ENCODE assay signal across 10 cellular contexts in the genomic region with DNA sequence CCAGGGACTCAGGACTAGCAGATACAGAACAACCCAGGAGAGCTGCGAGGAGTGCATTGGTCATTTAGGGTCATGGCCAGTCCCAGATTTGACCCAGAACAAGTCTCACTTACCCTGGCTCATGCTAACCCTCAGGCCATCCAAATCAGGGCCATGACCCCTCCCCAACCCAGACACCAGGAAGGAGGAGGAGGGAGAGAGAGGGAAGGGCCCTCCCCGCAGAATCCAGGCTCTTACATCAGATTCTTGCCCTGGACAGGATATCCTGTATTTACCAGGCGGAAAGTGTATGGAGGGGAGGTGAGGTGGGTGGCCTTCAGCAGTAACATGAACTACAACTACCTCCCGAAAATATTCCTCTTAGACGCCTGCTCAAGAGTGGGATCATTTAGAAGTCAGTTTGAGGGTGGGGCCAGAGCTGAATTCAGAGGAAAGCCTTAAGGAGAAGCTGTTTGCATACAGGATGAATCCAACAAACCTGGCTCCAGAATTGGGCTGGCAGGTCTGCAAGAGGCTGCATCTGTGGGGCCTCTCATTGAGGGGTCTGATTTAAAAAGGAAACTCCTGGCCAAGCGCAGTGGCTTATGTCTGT. TPM values are rescaled to one million over a fixed set of nuclear protein-coding genes. Genes with fewer than 3 reads are reported as not detected.
DNase-seq lines count a peak whose midpoint lies in the region; ATAC-seq, FAIRE-seq and TF ChIP-seq lines count a peak whose summit lies in the region.
"Had no signal": no experiment of that assay in that cellular context is flagged by ENCODE, and none has a peak within 500 bp of the region (broad histone marks: within the 10 kb centered on the region; RNA-seq: fewer than 3 reads in every experiment).

No MANE protein-coding gene starts in this region.

- H3K36me3 ChIP-seq in adrenal gland (replicated peaks in 1 of 2) (peaks cover 0 to 21% of the 10 kb centered on the region in 2 donors), left lung (peaks cover 0 to 34% of the 10 kb centered on the region in 2 donors), tibial artery (peaks cover 9 to 35% (median 31%) of the 10 kb centered on the region in 3 donors), MM.1S (replicated peaks; ENCODE audit: insufficient read depth, low read length) (no peaks in the 10 kb centered on the region)

- no peaks in the 10 kb centered on the region for H3K79me2 ChIP-seq in MM.1S (ENCODE audit: low read length)

- DNase-seq in activated T-cell treated with anti-CD3 and anti-CD28 coated beads, Interleukin-2, amount 50 U/mL, for 4 hours = no peak
- DNase-seq in activated T-cell treated with anti-CD3 and anti-CD28 coated beads, Interleukin-2, amount 50 U/mL, for 1 hour = no peak
- DNase-seq in adrenal gland = peak in 6 of 7 donors; percentile 41 to 79 (median 54)
- DNase-seq in left lung = no peak
- DNase-seq in tibial artery = no peak
- DNase-seq in MM.1S = no peak
- DNase-seq in H54 (ENCODE audit: insufficient read length, low spot score) = no peak
- DNase-seq: DND-41, GOT3 had no signal

- no peaks in the 10 kb centered on the region for H3K9me2 ChIP-seq in MM.1S (replicated peaks; ENCODE audit: insufficient read depth, low read length)

- H3K4me3 Mint-ChIP-seq in activated T-cell treated with anti-CD3 and anti-CD28 coated beads, Interleukin-2, amount 50 U/mL, for 4 hours = peak overlapping the region; percentile 46

- no peaks in the 10 kb centered on the region for H3K9me3 Mint-ChIP-seq in activated T-cell treated with anti-CD3 and anti-CD28 coated beads, Interleukin-2, amount 50 U/mL, for 4 hours

- WGBS in adrenal gland, 4 donors = 21 to 34% (median 28%) methylated on average over 5 to 6 of the region's 6 CpGs

- no peak for ATAC-seq in activated T-cell treated with anti-CD3 and anti-CD28 coated beads, Interleukin-2, amount 50 U/mL, for 4 hours
- ATAC-seq in left lung (no peak), GM21576 (IDR thresholded peaks at IDR 0.05; ENCODE audit: unreplicated experiment) (no peak)

- TF ChIP-seq CTCF in adrenal gland (IDR thresholded peaks at IDR 0.05) = no peak
- no peak for TF ChIP-seq CTCF in left lung (IDR thresholded peaks at IDR 0.05)
- TF ChIP-seq CTCF in tibial artery (IDR thresholded peaks at IDR 0.05) = no peak
- TF ChIP-seq CTCF in MM.1S (IDR thresholded peaks at IDR 0.05; ENCODE audit: low read length) = no peak

- peaks cover 35% of the 10 kb centered on the region for H3K4me1 Mint-ChIP-seq in activated T-cell treated with anti-CD3 and anti-CD28 coated beads, Interleukin-2, amount 50 U/mL, for 4 hours (ENCODE audit: low read depth)

- H3K9me3 ChIP-seq in adrenal gland (replicated peaks in 1 of 3) (no peaks in the 10 kb centered on the region), left lung (no peaks in the 10 kb centered on the region), tibial artery (no peaks in the 10 kb centered on the region), MM.1S (replicated peaks; ENCODE audit: insufficient read depth, low read length) (no peaks in the 10 kb centered on the region)

- no peak overlapping the region for H2AFZ ChIP-seq in MM.1S (ENCODE audit: low read length)

- H3K4me3 ChIP-seq in adrenal gland (peak overlapping the region in 2 of 4 donors; percentile 11 to 33), left lung (peak overlapping the region in 1 of 2 donors; percentile 100), tibial artery (peak overlapping the region in 1 of 2 donors; percentile 96), MM.1S (ENCODE audit: low read length) (no peak overlapping the region)

- peak overlapping the region; percentile 85 to 97 (median 89) for H3K27ac ChIP-seq in adrenal gland
- H3K27ac ChIP-seq in left lung = peak overlapping the region; percentile 88 to 90
- peak overlapping the region; percentile 14 to 93 for H3K27ac ChIP-seq in tibial artery
- no peak overlapping the region for H3K27ac ChIP-seq in MM.1S (ENCODE audit: low read length)

- H3K27me3 ChIP-seq in adrenal gland = no peaks in the 10 kb centered on the region
- H3K27me3 ChIP-seq in left lung = no peaks in the 10 kb centered on the region
- no peaks in the 10 kb centered on the region for H3K27me3 ChIP-seq in tibial artery
- H3K27me3 ChIP-seq in MM.1S (replicated peaks; ENCODE audit: insufficient read depth, low read length) = no peaks in the 10 kb centered on the region

- H3K4me2 ChIP-seq in MM.1S (ENCODE audit: low read depth, low read length) = no peak overlapping the region

- peaks cover 39 to 56% of the 10 kb centered on the region in 2 donors for H3K4me1 ChIP-seq in adrenal gland (replicated peaks in 1 of 2)
- H3K4me1 ChIP-seq in left lung = peaks cover 14 to 82% of the 10 kb centered on the region in 2 donors
- peaks cover 0 to 36% (median 27%) of the 10 kb centered on the region in 4 donors for H3K4me1 ChIP-seq in tibial artery
- H3K4me1 ChIP-seq in MM.1S (ENCODE audit: low read length) = no peaks in the 10 kb centered on the region

- H3K36me3 Mint-ChIP-seq in activated T-cell treated with anti-CD3 and anti-CD28 coated beads, Interleukin-2, amount 50 U/mL, for 4 hours (ENCODE audit: insufficient read depth) = no peaks in the 10 kb centered on the region

- intact Hi-C loops in adrenal gland (cut with DNase I) (loop anchor here (5.0 to 10.0 kb wide), 4 partner anchors 65 to 295 kb away; partner anchors contain the start of gene NBR1 (in 1 of the 2)), left lung (cut with DNase I) (loop anchor here in 1 of 2 donors (10.0 kb wide), 1 partner anchor 295 kb away; no protein-coding TSS in a partner anchor), tibial artery (cut with DNase I; ENCODE audit: low total_unique reads) (no loop called here)

- H3F3A ChIP-seq in MM.1S (ENCODE audit: insufficient read depth, low read length) = peaks cover 5% of the 10 kb centered on the region; the same call in 1 of the 2 replicates

- H4K20me1 ChIP-seq in MM.1S (ENCODE audit: insufficient read depth, low read length) = no peaks in the 10 kb centered on the region

- no peaks in the 10 kb centered on the region for H3K27me3 Mint-ChIP-seq in activated T-cell treated with anti-CD3 and anti-CD28 coated beads, Interleukin-2, amount 50 U/mL, for 4 hours (ENCODE audit: low read depth)

- FAIRE-seq in H54 (lab: Jason Lieb, UNC) = no peak

- TF ChIP-seq POLR2A in adrenal gland (IDR thresholded peaks at IDR 0.05) = no peak
- TF ChIP-seq POLR2A in H54 (IDR thresholded peaks at IDR 0.05; ENCODE audit: low read depth, low read length) = no peak

- no peak overlapping the region for H3K9ac ChIP-seq in MM.1S (ENCODE audit: low read length)

RNA-seq across cellular contexts. Expression of gene VAT1, which starts 2.1 kb away (rescaled TPM):
- total RNA-seq in activated T-cell treated with anti-CD3 and anti-CD28 coated beads, Interleukin-2, amount 50 U/mL, for 4 hours = 10 to 100 TPM; 11.7 to 15.9 (median 15.5) TPM
- total RNA-seq in adrenal gland (100 to 1,000 TPM; 418 to 744 (median 465) TPM), left lung (100 to 1,000 TPM; 228 to 257 TPM)
- polyA plus RNA-seq in adrenal gland = 100 to 1,000 TPM; 177 to 311 (median 269) TPM

RNA-seq across cellular contexts. Expression of gene RND2, which starts 4.9 kb away (rescaled TPM):
- total RNA-seq in activated T-cell treated with anti-CD3 and anti-CD28 coated beads, Interleukin-2, amount 50 U/mL, for 4 hours = under 1 TPM; 0.13 to 0.33 (median 0.24) TPM
- 1 to 10 TPM; 2.0 to 8.2 (median 4.1) TPM for total RNA-seq in adrenal gland
- polyA plus RNA-seq in adrenal gland = 1 to 10 TPM; 2.4 to 6.3 (median 3.1) TPM
- total RNA-seq in left lung = 1 to 10 TPM in 1 of 2 donors, under 1 TPM in 1; 0.73 to 1.2 TPM

RNA-seq across cellular contexts. Expression of gene IFI35, which starts 13.5 kb away (rescaled TPM):
- total RNA-seq in activated T-cell treated with anti-CD3 and anti-CD28 coated beads, Interleukin-2, amount 50 U/mL, for 4 hours = 10 to 100 TPM; 26.4 to 46.6 (median 34.1) TPM
- total RNA-seq in adrenal gland (10 to 100 TPM; 47.7 to 72.9 (median 64.8) TPM), left lung (10 to 100 TPM; 39.0 to 41.5 TPM)
- polyA plus RNA-seq in adrenal gland = 10 to 100 TPM; 44.1 to 91.4 (median 68.1) TPM

RNA-seq across cellular contexts. Expression of gene RPL27, which starts 21.9 kb away (rescaled TPM):
- total RNA-seq in activated T-cell treated with anti-CD3 and anti-CD28 coated beads, Interleukin-2, amount 50 U/mL, for 4 hours = 1,000 to 10,000 TPM; 1,553 to 1,718 (median 1,686) TPM
- total RNA-seq in adrenal gland (1,000 to 10,000 TPM in 2 of 8 donors, 100 to 1,000 TPM in 6; 356 to 1,313 (median 903) TPM), left lung (100 to 1,000 TPM; 842 to 909 TPM)
- polyA plus RNA-seq in adrenal gland = 1,000 to 10,000 TPM; 1,877 to 2,291 (median 1,931) TPM

RNA-seq across cellular contexts. Expression of gene RUNDC1, which starts 39.8 kb away (rescaled TPM):
- 10 to 100 TPM; 14.1 to 17.4 (median 16.7) TPM for total RNA-seq in activated T-cell treated with anti-CD3 and anti-CD28 coated beads, Interleukin-2, amount 50 U/mL, for 4 hours
- total RNA-seq in adrenal gland = 10 to 100 TPM; 15.0 to 29.7 (median 18.2) TPM
- 10 to 100 TPM in 2 of 3 donors, 1 to 10 TPM in 1; 7.6 to 20.6 (median 10.3) TPM for polyA plus RNA-seq in adrenal gland
- total RNA-seq in left lung = 10 to 100 TPM; 14.9 to 16.9 TPM

Comparison
In these comparisons a context has a peak if more than half of its experiments do, and no peak if none do; other contexts are left out.
1. DNase-seq: peak in adrenal gland (6 of 7); none in activated T-cell treated with anti-CD3 and anti-CD28 coated beads, Interleukin-2, amount 50 U/mL, for 4 hours (single experiment), activated T-cell treated with anti-CD3 and anti-CD28 coated beads, Interleukin-2, amount 50 U/mL, for 1 hour (single experiment), left lung (0 of 2), tibial artery (0 of 2), MM.1S (single experiment) and H54 (single experiment).
2. RNA of gene VAT1, which starts 2.1 kb away (total RNA-seq): 418 to 744 TPM in adrenal gland and 228 to 257 TPM in left lung; 11.7 to 15.9 TPM in activated T-cell treated with anti-CD3 and anti-CD28 coated beads, Interleukin-2, amount 50 U/mL, for 4 hours; every median in the first group is over 10 times any median in the second.